ENCODE assay signal across 3 cellular contexts in genomic region chr3:72460215-72461174, GRCh38.
A peak's percentile ranks its signal among the peaks of the same experiment; 100 is the strongest.
TF ChIP-seq lines count a peak whose summit lies in the region.

No MANE protein-coding gene starts in this region.

TF ChIP-seq in SK-N-SH treated with all-trans-retinoic acid at 6 μM for 48 hours, 23 proteins besides CTCF, POLR2A, EP300 and RAD21:
- no peak for TF ChIP-seq PATZ1 (CRISPR knock-in tag; IDR thresholded peaks at IDR 0.05; ENCODE audit: borderline replicate concordance)
- TF ChIP-seq ZNF70 (CRISPR knock-in tag; IDR thresholded peaks at IDR 0.05), result peak; percentile 63; the same call in 1 of the 2 replicates
TF ChIP-seq in SK-N-SH treated with all-trans-retinoic acid at 6 μM for 48 hours: peak in this region for 1.

TF ChIP-seq in SK-N-SH, 30 proteins besides CTCF, POLR2A, EP300 and RAD21:
- TF ChIP-seq MAX (IDR thresholded peaks at IDR 0.05; ENCODE audit: low read depth) (no peak), FOSL2 (IDR thresholded peaks at IDR 0.05; ENCODE audit: borderline replicate concordance, low read depth) (no peak), USF2 (IDR thresholded peaks at IDR 0.05; ENCODE audit: borderline replicate concordance, low read depth, low read length) (no peak), REST (IDR thresholded peaks at IDR 0.05; ENCODE audit: low read depth, low read length) (no peak), MEF2A (IDR thresholded peaks at IDR 0.05; ENCODE audit: borderline replicate concordance, low read depth) (no peak), GATA2 (CRISPR knock-in tag; IDR thresholded peaks at IDR 0.05) (no peak), GABPA (IDR thresholded peaks at IDR 0.05; ENCODE audit: low read depth) (no peak), TEAD4 (IDR thresholded peaks at IDR 0.05; ENCODE audit: borderline replicate concordance, insufficient read depth) (no peak), RFX5 (IDR thresholded peaks at IDR 0.05; ENCODE audit: low read length) (no peak), ZBTB33 (IDR thresholded peaks at IDR 0.05; ENCODE audit: borderline replicate concordance, low read depth) (no peak), USF1 (IDR thresholded peaks at IDR 0.05; ENCODE audit: borderline replicate concordance, low read depth) (no peak), RCOR1 (IDR thresholded peaks at IDR 0.05; ENCODE audit: low read length) (no peak), SIN3A (IDR thresholded peaks at IDR 0.05; ENCODE audit: borderline replicate concordance, low read depth, low read length) (no peak), IRF3 (IDR thresholded peaks at IDR 0.05; ENCODE audit: low read depth, low read length) (no peak), RXRA (IDR thresholded peaks at IDR 0.05; ENCODE audit: borderline replicate concordance, low read depth) (no peak), EZH2phosphoT487 (IDR thresholded peaks at IDR 0.05; ENCODE audit: borderline replicate concordance, low read depth) (no peak), PBX3 (IDR thresholded peaks at IDR 0.05) (no peak), NFIC (IDR thresholded peaks at IDR 0.05; ENCODE audit: borderline replicate concordance) (no peak)

TF ChIP-seq in H1, 55 proteins besides CTCF, POLR2A, EP300 and RAD21:
- no peak for TF ChIP-seq USF2 (IDR thresholded peaks at IDR 0.05; ENCODE audit: low read length)
- no peak for TF ChIP-seq HDAC6 (IDR thresholded peaks at IDR 0.05; ENCODE audit: low read depth, low read length)
- TF ChIP-seq CBX8 (IDR thresholded peaks at IDR 0.05; ENCODE audit: borderline replicate concordance, low read depth, low read length), result no peak
- TF ChIP-seq KDM4A (IDR thresholded peaks at IDR 0.05; ENCODE audit: low read depth, low read length, severe bottlenecking), result no peak
- no peak for TF ChIP-seq FOSL1 (IDR thresholded peaks at IDR 0.05; ENCODE audit: insufficient read depth, low read depth, low read length)
- TF ChIP-seq EZH2 (IDR thresholded peaks at IDR 0.05; ENCODE audit: low read depth, low read length, severe bottlenecking), result no peak
- no peak for TF ChIP-seq POLR2AphosphoS5 (IDR thresholded peaks at IDR 0.05; ENCODE audit: low read depth, low read length)
- no peak for TF ChIP-seq ATF2 (IDR thresholded peaks at IDR 0.05; ENCODE audit: low read length)
- no peak for TF ChIP-seq CHD2 (IDR thresholded peaks at IDR 0.05; ENCODE audit: low read length)
- no peak for TF ChIP-seq HDAC2 (IDR thresholded peaks at IDR 0.05; ENCODE audit: borderline replicate concordance in 1 of 2, low read depth in 2 of 2, low read length in 2 of 2)
- TF ChIP-seq TEAD4 (IDR thresholded peaks at IDR 0.05; ENCODE audit: low read depth, low read length), result no peak
